Comparison of ENCODE assay signal across 9 cellular contexts in the genomic region with DNA sequence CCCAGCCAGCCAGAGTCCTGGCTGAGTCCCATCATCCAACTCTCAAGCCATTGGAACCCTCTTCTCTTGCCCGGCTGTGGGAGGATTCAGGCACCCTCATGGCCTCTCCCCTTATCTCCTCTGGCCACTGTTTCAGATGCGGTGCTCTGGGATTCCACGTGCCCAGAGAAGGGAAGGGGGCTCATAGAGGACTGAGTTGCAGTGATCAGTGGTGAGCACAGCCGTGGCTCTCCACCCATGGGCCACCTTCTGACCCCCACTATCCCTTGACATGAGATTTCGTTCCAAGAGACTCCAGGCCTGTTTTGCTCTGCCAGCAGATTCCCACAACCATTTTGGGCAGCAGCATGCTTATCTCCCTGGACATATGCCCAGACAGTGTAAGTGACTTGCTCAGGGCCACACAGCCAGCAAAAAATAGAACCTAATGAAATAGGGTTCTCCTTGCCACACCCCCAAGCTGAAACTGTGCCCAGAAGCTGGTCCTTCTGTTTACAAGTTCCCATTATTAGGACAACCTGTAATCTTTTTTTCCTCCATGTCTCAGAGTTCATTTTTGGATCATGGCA. TPM values are rescaled to one million over a fixed set of nuclear protein-coding genes. Genes with fewer than 3 reads are reported as not detected.
A peak's percentile ranks its signal among the peaks of the same experiment; 100 is the strongest.
DNase-seq lines count a peak whose midpoint lies in the region; ATAC-seq and TF ChIP-seq lines count a peak whose summit lies in the region.
"Had no signal": no experiment of that assay in that cellular context is flagged by ENCODE, and none has a peak within 500 bp of the region (broad histone marks: within the 10 kb centered on the region; RNA-seq: fewer than 3 reads in every experiment).

No MANE protein-coding gene starts in this region.

- POLR2A ChIA-PET in CD8-positive, alpha-beta T cell (lab: Charles Lee), result no interaction called here

- H3K27me3 ChIP-seq in RWPE2 (ENCODE audit: insufficient read depth, poor library complexity, severe bottlenecking), result no peaks in the 10 kb centered on the region
- no peaks in the 10 kb centered on the region for H3K27me3 ChIP-seq in upper lobe of left lung
- H3K27me3 ChIP-seq in CD8-positive, alpha-beta T cell (ENCODE audit: insufficient read depth, low read length), result no peaks in the 10 kb centered on the region
- H3K27me3 ChIP-seq in endodermal cell (ENCODE audit: control insufficient read depth, insufficient read depth, low read length, poor library complexity, severe bottlenecking), result no peaks in the 10 kb centered on the region

- no peak overlapping the region for H3K27ac Mint-ChIP-seq in CD8-positive, alpha-beta T cell
- H3K27ac Mint-ChIP-seq in endodermal cell, result no peak overlapping the region
- H3K27ac Mint-ChIP-seq in activated CD8-positive, alpha-beta memory T cell treated with anti-CD3 and anti-CD28 coated beads, Interleukin-2, amount 10 ng/mL, durations not matched to agents 7 days and 5 days, result no peak overlapping the region

- H3K4me1 Mint-ChIP-seq in CD8-positive, alpha-beta T cell (ENCODE audit: low read depth), result peaks cover 18% of the 10 kb centered on the region
- H3K4me1 Mint-ChIP-seq in endodermal cell, result peaks cover 6% of the 10 kb centered on the region
- H3K4me1 Mint-ChIP-seq in activated CD8-positive, alpha-beta memory T cell treated with anti-CD3 and anti-CD28 coated beads, Interleukin-2, amount 10 ng/mL, durations not matched to agents 7 days and 5 days, result peaks cover 8% of the 10 kb centered on the region

- TF ChIP-seq CTCF in RWPE2 (IDR thresholded peaks at IDR 0.05; ENCODE audit: poor library complexity, severe bottlenecking), result no peak
- no peak for TF ChIP-seq CTCF in upper lobe of left lung (IDR thresholded peaks at IDR 0.05)
- TF ChIP-seq CTCF in CD8-positive, alpha-beta T cell (IDR thresholded peaks at IDR 0.05), result no peak
- no peak for TF ChIP-seq CTCF in endodermal cell (conservative IDR thresholded peaks at IDR 0.05)

- H3K9me3 Mint-ChIP-seq in CD8-positive, alpha-beta T cell, result no peaks in the 10 kb centered on the region
- no peaks in the 10 kb centered on the region for H3K9me3 Mint-ChIP-seq in endodermal cell
- H3K9me3 Mint-ChIP-seq in activated CD8-positive, alpha-beta memory T cell treated with anti-CD3 and anti-CD28 coated beads, Interleukin-2, amount 10 ng/mL, durations not matched to agents 7 days and 5 days (ENCODE audit: low read depth), result no peaks in the 10 kb centered on the region

- no peak overlapping the region for H3K4me3 Mint-ChIP-seq in CD8-positive, alpha-beta T cell
- no peak overlapping the region for H3K4me3 Mint-ChIP-seq in endodermal cell
- no peak overlapping the region for H3K4me3 Mint-ChIP-seq in activated CD8-positive, alpha-beta memory T cell treated with anti-CD3 and anti-CD28 coated beads, Interleukin-2, amount 10 ng/mL, durations not matched to agents 7 days and 5 days

- H3K27me3 Mint-ChIP-seq in CD8-positive, alpha-beta T cell (ENCODE audit: low read depth), result no peaks in the 10 kb centered on the region
- H3K27me3 Mint-ChIP-seq in endodermal cell (ENCODE audit: insufficient read depth), result peaks cover 14% of the 10 kb centered on the region
- peaks cover 14% of the 10 kb centered on the region for H3K27me3 Mint-ChIP-seq in activated CD8-positive, alpha-beta memory T cell treated with anti-CD3 and anti-CD28 coated beads, Interleukin-2, amount 10 ng/mL, durations not matched to agents 7 days and 5 days

- H3K36me3 ChIP-seq in RWPE2 (ENCODE audit: low read depth) (peaks cover 3% of the 10 kb centered on the region), upper lobe of left lung (peaks cover 15 to 58% (median 26%) of the 10 kb centered on the region in 4 donors), endodermal cell (ENCODE audit: control insufficient read depth, insufficient read depth, low read length) (peaks cover 13% of the 10 kb centered on the region)
- no peaks in the 10 kb centered on the region for H3K36me3 ChIP-seq in CD8-positive, alpha-beta T cell (ENCODE audit: insufficient read depth, low read length)

- H3K9me3 ChIP-seq in RWPE2 (ENCODE audit: severe bottlenecking) (no peaks in the 10 kb centered on the region), upper lobe of left lung (no peaks in the 10 kb centered on the region), endodermal cell (ENCODE audit: control insufficient read depth, low read length) (no peaks in the 10 kb centered on the region)
- H3K9me3 ChIP-seq in CD8-positive, alpha-beta T cell (ENCODE audit: low read length), result no peaks in the 10 kb centered on the region

- intact Hi-C loops in CD8-positive, alpha-beta T cell (cut with DNase I, micrococcal nuclease), result no loop called here

- ATAC-seq in RWPE2 (ENCODE audit: low read depth), result no peak
- peak; percentile 39 for ATAC-seq in esophagus mucosa
- ATAC-seq in upper lobe of left lung (ENCODE audit: low FRiP score in 2 of 2), result peak in 1 of 2 donors; percentile 20
- ATAC-seq in CD8-positive, alpha-beta T cell, result no peak
- no peak for ATAC-seq in activated CD8-positive, alpha-beta memory T cell treated with anti-CD3 and anti-CD28 coated beads, Interleukin-2, amount 10 ng/mL, durations not matched to agents 7 days and 5 days

- H3K4me3 ChIP-seq in RWPE2 (ENCODE audit: severe bottlenecking) (no peak overlapping the region), upper lobe of left lung (peak overlapping the region; percentile 69 to 88 (median 83)), endodermal cell (ENCODE audit: low read length) (no peak overlapping the region)
- H3K4me3 ChIP-seq in CD8-positive, alpha-beta T cell (ENCODE audit: low read depth, low read length), result no peak overlapping the region

- peaks cover 9% of the 10 kb centered on the region for H3K36me3 Mint-ChIP-seq in CD8-positive, alpha-beta T cell
- H3K36me3 Mint-ChIP-seq in endodermal cell (ENCODE audit: low read depth), result peaks cover 22% of the 10 kb centered on the region
- H3K36me3 Mint-ChIP-seq in activated CD8-positive, alpha-beta memory T cell treated with anti-CD3 and anti-CD28 coated beads, Interleukin-2, amount 10 ng/mL, durations not matched to agents 7 days and 5 days, result peaks cover 10% of the 10 kb centered on the region

- no peak for TF ChIP-seq EP300 in upper lobe of left lung (IDR thresholded peaks at IDR 0.05)

- H3K27ac ChIP-seq in RWPE2 (ENCODE audit: poor library complexity, severe bottlenecking), result peak overlapping the region; percentile 66
- peak overlapping the region; percentile 88 to 98 (median 96) for H3K27ac ChIP-seq in upper lobe of left lung
- H3K27ac ChIP-seq in CD8-positive, alpha-beta T cell (ENCODE audit: low read depth, low read length), result no peak overlapping the region
- no peak overlapping the region for H3K27ac ChIP-seq in endodermal cell (ENCODE audit: low read depth, low read length)

- no peak overlapping the region for H3K9ac ChIP-seq in endodermal cell (ENCODE audit: extremely low read depth, low read length, poor library complexity, severe bottlenecking)

- H3K4me1 ChIP-seq in RWPE2 (ENCODE audit: insufficient read depth, poor library complexity, severe bottlenecking) (peaks cover 33% of the 10 kb centered on the region), upper lobe of left lung (peaks cover 55 to 85% (median 61%) of the 10 kb centered on the region in 4 donors), endodermal cell (ENCODE audit: control insufficient read depth, insufficient read depth, low read length) (no peaks in the 10 kb centered on the region)
- peaks cover 11% of the 10 kb centered on the region for H3K4me1 ChIP-seq in CD8-positive, alpha-beta T cell (ENCODE audit: insufficient read depth, low read length)

- DNase-seq in RWPE2 (ENCODE audit: low spot score), result no peak
- peak; percentile 55 to 74 for DNase-seq in lung microvascular endothelial cell (ENCODE audit: low read depth in 2 of 2)
- DNase-seq in upper lobe of left lung, result no peak
- no peak for DNase-seq in CD8-positive, alpha-beta T cell
- DNase-seq in endodermal cell, result no peak
- no peak for DNase-seq in NCI-H526 treated with DMSO at 0.1 percent for 48 hours (lab: John Stamatoyannopoulos, UW)
- DNase-seq in activated CD8-positive, alpha-beta memory T cell treated with anti-CD3 and anti-CD28 coated beads, Interleukin-2, amount 10 ng/mL, durations not matched to agents 7 days and 5 days, result no peak
- DNase-seq: activated CD8-positive, alpha-beta memory T cell treated with anti-CD3 and anti-CD28 coated beads, Interleukin-2, amount 50 U/mL, for 4 hours had no signal

- WGBS in upper lobe of left lung, 2 donors, result 43 to 62% methylated on average over 2 to 5 of the region's 5 CpGs
- 93 to 96% methylated on average over 2 to 5 of the region's 5 CpGs for WGBS in endodermal cell (ENCODE audit: insufficient coverage in 1 of 2, insufficient read length in 1 of 2), 2 experiments

- CTCF ChIA-PET in CD8-positive, alpha-beta T cell (lab: Charles Lee), result no interaction called here
- CTCF ChIA-PET in activated CD8-positive, alpha-beta memory T cell treated with anti-CD3 and anti-CD28 coated beads, Interleukin-2, amount 10 ng/mL, durations not matched to agents 7 days and 5 days (lab: Charles Lee), result interaction anchor here (0.8 to 2.0 kb wide), 2 partner anchors 16 to 25 kb away, joined by 3 to 4 read pairs; no protein-coding TSS in a partner anchor

- peak in 1 of 4 donors; percentile 10 for TF ChIP-seq POLR2A in upper lobe of left lung (IDR thresholded peaks at IDR 0.05)

RNA-seq across cellular contexts. Expression of a gene that starts 2.7 kb away (rescaled TPM):
- total RNA-seq in esophagus mucosa, result 125 TPM
- total RNA-seq in lung microvascular endothelial cell, result 5.0 and 6.3 TPM in 2 replicates
- 1,000 to 10,000 TPM in 4 of 6 donors, 100 to 1,000 TPM in 2; 876 to 1,536 (median 1,027) TPM for total RNA-seq in upper lobe of left lung
- total RNA-seq in CD8-positive, alpha-beta T cell, result not detected
- total RNA-seq in endodermal cell, result 10 to 100 TPM; 44.9 to 47.1 TPM
- 27.5 TPM for polyA plus RNA-seq in endodermal cell (2013, experiment 1 of 2)
- polyA plus RNA-seq in endodermal cell (2013, experiment 2 of 2), result 26.7 TPM
- not detected for total RNA-seq in activated CD8-positive, alpha-beta memory T cell treated with anti-CD3 and anti-CD28 coated beads, Interleukin-2, amount 10 ng/mL, durations not matched to agents 7 days and 5 days

RNA-seq across cellular contexts. Expression of a gene that starts 57.7 kb away (rescaled TPM):
- 71.5 TPM for total RNA-seq in esophagus mucosa
- total RNA-seq in lung microvascular endothelial cell, result 60.8 and 77.6 TPM in 2 replicates
- 100 to 1,000 TPM; 109 to 166 (median 130) TPM for total RNA-seq in upper lobe of left lung
- total RNA-seq in CD8-positive, alpha-beta T cell, result 100 to 1,000 TPM; 133 to 134 TPM
- total RNA-seq in endodermal cell, result 10 to 100 TPM; 51.3 to 52.2 TPM
- polyA plus RNA-seq in endodermal cell (2013, experiment 1 of 2), result 33.0 TPM
- polyA plus RNA-seq in endodermal cell (2013, experiment 2 of 2), result 31.1 TPM
- 100 to 1,000 TPM; 136 to 201 TPM for total RNA-seq in activated CD8-positive, alpha-beta memory T cell treated with anti-CD3 and anti-CD28 coated beads, Interleukin-2, amount 10 ng/mL, durations not matched to agents 7 days and 5 days

Comparison
In these comparisons a context has a peak if more than half of its experiments do, and no peak if none do; other contexts are left out.
1. DNase-seq: peak in lung microvascular endothelial cell (2 of 2); none in RWPE2 (single experiment), upper lobe of left lung (0 of 2), CD8-positive, alpha-beta T cell (0 of 7), endodermal cell (single experiment), NCI-H526 treated with DMSO at 0.1 percent for 48 hours (single experiment) and activated CD8-positive, alpha-beta memory T cell treated with anti-CD3 and anti-CD28 coated beads, Interleukin-2, amount 10 ng/mL, durations not matched to agents 7 days and 5 days (single experiment).
2. H3K27ac ChIP-seq: peak in RWPE2 (single experiment) and upper lobe of left lung (4 of 4); none in CD8-positive, alpha-beta T cell (single experiment) and endodermal cell (single experiment).
3. H3K4me3 ChIP-seq: peak in upper lobe of left lung (4 of 4); none in RWPE2 (single experiment), CD8-positive, alpha-beta T cell (single experiment) and endodermal cell (single experiment).